1 cellular context compared by ENCODE assay signal in genomic region chr17:48002920-48003685, GRCh38.
TF ChIP-seq lines count a peak whose summit lies in the region.

No MANE protein-coding gene starts in this region.

TF ChIP-seq in GM12878, 131 proteins besides CTCF, POLR2A, EP300 and RAD21:
- TF ChIP-seq SMARCA5 (IDR thresholded peaks at IDR 0.05) (0 out of 2 replicates have a peak, but pooled peaks have one; percentile 14), RELB (IDR thresholded peaks at IDR 0.05; ENCODE audit: low read depth) (peak; percentile 6; the same call in 1 of the 2 replicates), EED (IDR thresholded peaks at IDR 0.05; ENCODE audit: low read depth) (0 out of 2 replicates have a peak, but pooled peaks have one; percentile 15), IKZF1 (conservative IDR thresholded peaks at IDR 0.05) (0 out of 2 replicates have a peak, but pooled peaks have one; percentile 45), MXI1 (IDR thresholded peaks at IDR 0.05; ENCODE audit: low read depth, low read length) (no peak)
- TF ChIP-seq, protein P1, sequence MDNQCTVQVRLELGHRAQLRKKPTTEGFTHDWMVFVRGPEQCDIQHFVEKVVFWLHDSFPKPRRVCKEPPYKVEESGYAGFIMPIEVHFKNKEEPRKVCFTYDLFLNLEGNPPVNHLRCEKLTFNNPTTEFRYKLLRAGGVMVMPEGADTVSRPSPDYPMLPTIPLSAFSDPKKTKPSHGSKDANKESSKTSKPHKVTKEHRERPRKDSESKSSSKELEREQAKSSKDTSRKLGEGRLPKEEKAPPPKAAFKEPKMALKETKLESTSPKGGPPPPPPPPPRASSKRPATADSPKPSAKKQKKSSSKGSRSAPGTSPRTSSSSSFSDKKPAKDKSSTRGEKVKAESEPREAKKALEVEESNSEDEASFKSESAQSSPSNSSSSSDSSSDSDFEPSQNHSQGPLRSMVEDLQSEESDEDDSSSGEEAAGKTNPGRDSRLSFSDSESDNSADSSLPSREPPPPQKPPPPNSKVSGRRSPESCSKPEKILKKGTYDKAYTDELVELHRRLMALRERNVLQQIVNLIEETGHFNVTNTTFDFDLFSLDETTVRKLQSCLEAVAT (IDR thresholded peaks at IDR 0.05): peak; percentile 55; the same call in 1 of the 2 replicates
